15 cellular contexts compared by ENCODE assay signal in genomic region chr2:88826399-88826798, GRCh38.
DNase-seq lines count a peak whose midpoint lies in the region; ATAC-seq, FAIRE-seq and TF ChIP-seq lines count a peak whose summit lies in the region.
"Had no signal": no experiment of that assay in that cellular context is flagged by ENCODE, and none has a peak within 500 bp of the region (broad histone marks: within the 10 kb centered on the region; RNA-seq: fewer than 3 reads in every experiment).

No MANE protein-coding gene starts in this region.

- DNase-seq in GM19239 (ENCODE audit: insufficient read length, low spot score) = no peak
- no peak for DNase-seq in OCI-LY7 (ENCODE audit: low spot score)
- DNase-seq in esophagus squamous epithelium (lab: John Stamatoyannopoulos, UW) = no peak
- no peak for DNase-seq in urothelium cell line (ENCODE audit: low spot score)
- no peak for DNase-seq in activated CD4-positive, alpha-beta T cell treated with anti-CD3 and anti-CD28 coated beads for 36 hours
- no peak for DNase-seq in GOT3 (lab: John Stamatoyannopoulos, UW)
- DNase-seq in occipital lobe (lab: John Stamatoyannopoulos, UW) = no peak
- DNase-seq: CD4-positive, CD25-positive, alpha-beta regulatory T cell; DMS79 treated with DMSO at 0.1 percent for 48 hours; EL; GDM1 had no signal

- no TSS peak for BruUV-seq in OCI-LY7 (replicated peaks; lab: Mats Ljungman, UMichigan)

- H3K4me1 ChIP-seq in OCI-LY7 (ENCODE audit: insufficient read depth, low read length, poor library complexity, severe bottlenecking) = peaks cover 52% of the 10 kb centered on the region
- H3K4me1 ChIP-seq in esophagus squamous epithelium = peaks cover 0 to 28% (median 0%) of the 10 kb centered on the region in 3 donors
- H3K4me1 ChIP-seq: A549, HAP-1 had no signal

- H3K9me2 ChIP-seq in OCI-LY7 (ENCODE audit: insufficient read depth, low read length) = no peaks in the 10 kb centered on the region

- no peak overlapping the region for H2AFZ ChIP-seq in OCI-LY7 (ENCODE audit: low read length)

- H3K4me1 Mint-ChIP-seq in activated CD4-positive, alpha-beta T cell treated with anti-CD3 and anti-CD28 coated beads for 36 hours = no peaks in the 10 kb centered on the region
- H3K4me1 Mint-ChIP-seq: CD4-positive, CD25-positive, alpha-beta regulatory T cell had no signal

- H3K79me2 ChIP-seq in OCI-LY7 (ENCODE audit: insufficient read depth, low read depth, low read length) = no peaks in the 10 kb centered on the region; the same call in 1 of the 2 replicates

- H3K4me2 ChIP-seq in OCI-LY7 (ENCODE audit: low read length) = no peak overlapping the region
- H3K4me2 ChIP-seq: A549 had no signal

- H3K27me3 Mint-ChIP-seq in activated CD4-positive, alpha-beta T cell treated with anti-CD3 and anti-CD28 coated beads for 36 hours = peaks cover 6% of the 10 kb centered on the region

- peak; percentile 11 for FAIRE-seq in GM19239 (lab: Jason Lieb, UNC)
- FAIRE-seq in urothelium cell line (lab: Jason Lieb, UNC) = no peak
- FAIRE-seq: A549, H1 had no signal

- POLR2A ChIA-PET in OCI-LY7 (lab: Charles Lee) = no interaction called here
- POLR2A ChIA-PET in activated CD4-positive, alpha-beta T cell treated with anti-CD3 and anti-CD28 coated beads for 36 hours (lab: Charles Lee) = no interaction called here

- TF ChIP-seq CTCF in OCI-LY7 (conservative IDR thresholded peaks at IDR 0.05; ENCODE audit: low read length) = no peak
- TF ChIP-seq CTCF in esophagus squamous epithelium (IDR thresholded peaks at IDR 0.05) = no peak

- intact Hi-C loops in OCI-LY7 (cut with micrococcal nuclease; ENCODE audit: unreplicated experiment) (no loop called here), esophagus squamous epithelium (cut with DNase I) (no loop called here)
- intact Hi-C loops in activated CD4-positive, alpha-beta T cell treated with anti-CD3 and anti-CD28 coated beads for 36 hours (cut with DNase I, micrococcal nuclease) = no loop called here

- no peak for ATAC-seq in activated CD4-positive, alpha-beta T cell treated with anti-CD3 and anti-CD28 coated beads for 36 hours
- ATAC-seq: A549 had no signal

- H3K9me3 ChIP-seq in OCI-LY7 (ENCODE audit: low read length) = 0 out of 2 replicates have a peak, but pooled peaks cover 5% of the 10 kb centered on the region
- H3K9me3 ChIP-seq in esophagus squamous epithelium = peaks cover 0 to 4% (median 0%) of the 10 kb centered on the region in 3 donors
- H3K9me3 ChIP-seq: A549, HAP-1 had no signal

- H3K27ac ChIP-seq in OCI-LY7 (ENCODE audit: low read depth, low read length, poor library complexity, severe bottlenecking) (peak overlapping the region; percentile 20), esophagus squamous epithelium (peak overlapping the region in 3 of 4 donors; percentile 73 to 86 (median 79))
- H3K27ac ChIP-seq: A549, HL-60 had no signal

- 76% methylated on average over 3 to 4 of the region's 4 CpGs for WGBS in esophagus squamous epithelium, 2 donors

- H3K36me3 ChIP-seq in OCI-LY7 (ENCODE audit: insufficient read depth, low read length) = no peaks in the 10 kb centered on the region
- no peaks in the 10 kb centered on the region for H3K36me3 ChIP-seq in esophagus squamous epithelium
- H3K36me3 ChIP-seq: HAP-1 had no signal

- no peaks in the 10 kb centered on the region for H3K36me3 Mint-ChIP-seq in activated CD4-positive, alpha-beta T cell treated with anti-CD3 and anti-CD28 coated beads for 36 hours (ENCODE audit: low read depth)
- H3K36me3 Mint-ChIP-seq: CD4-positive, CD25-positive, alpha-beta regulatory T cell had no signal

- H3K4me3 ChIP-seq in OCI-LY7 (ENCODE audit: low read depth, low read length, poor library complexity, severe bottlenecking) (no peak overlapping the region), esophagus squamous epithelium (no peak overlapping the region)
- H3K4me3 ChIP-seq: A549, HAP-1 had no signal

- H3K9me3 Mint-ChIP-seq in activated CD4-positive, alpha-beta T cell treated with anti-CD3 and anti-CD28 coated beads for 36 hours (ENCODE audit: low read depth) = no peaks in the 10 kb centered on the region

- no peak overlapping the region for H3K27ac Mint-ChIP-seq in activated CD4-positive, alpha-beta T cell treated with anti-CD3 and anti-CD28 coated beads for 36 hours
- H3K27ac Mint-ChIP-seq: CD4-positive, CD25-positive, alpha-beta regulatory T cell had no signal

- peaks cover 0 to 14% (median 0%) of the 10 kb centered on the region in 4 donors for H3K27me3 ChIP-seq in esophagus squamous epithelium

- no peak for TF ChIP-seq POLR2A in esophagus squamous epithelium (IDR thresholded peaks at IDR 0.05)

- CTCF ChIA-PET in OCI-LY7 (lab: Charles Lee; ENCODE audit: unreplicated experiment) = no interaction called here
- CTCF ChIA-PET in activated CD4-positive, alpha-beta T cell treated with anti-CD3 and anti-CD28 coated beads for 36 hours (lab: Charles Lee) = no interaction called here

- H3K4me3 Mint-ChIP-seq in activated CD4-positive, alpha-beta T cell treated with anti-CD3 and anti-CD28 coated beads for 36 hours = no peak overlapping the region
- H3K4me3 Mint-ChIP-seq: CD4-positive, CD25-positive, alpha-beta regulatory T cell had no signal

- H4K20me1 ChIP-seq in OCI-LY7 (ENCODE audit: insufficient read depth, low read length) = no peaks in the 10 kb centered on the region
